1 cellular context compared by ENCODE assay signal in the genomic region with DNA sequence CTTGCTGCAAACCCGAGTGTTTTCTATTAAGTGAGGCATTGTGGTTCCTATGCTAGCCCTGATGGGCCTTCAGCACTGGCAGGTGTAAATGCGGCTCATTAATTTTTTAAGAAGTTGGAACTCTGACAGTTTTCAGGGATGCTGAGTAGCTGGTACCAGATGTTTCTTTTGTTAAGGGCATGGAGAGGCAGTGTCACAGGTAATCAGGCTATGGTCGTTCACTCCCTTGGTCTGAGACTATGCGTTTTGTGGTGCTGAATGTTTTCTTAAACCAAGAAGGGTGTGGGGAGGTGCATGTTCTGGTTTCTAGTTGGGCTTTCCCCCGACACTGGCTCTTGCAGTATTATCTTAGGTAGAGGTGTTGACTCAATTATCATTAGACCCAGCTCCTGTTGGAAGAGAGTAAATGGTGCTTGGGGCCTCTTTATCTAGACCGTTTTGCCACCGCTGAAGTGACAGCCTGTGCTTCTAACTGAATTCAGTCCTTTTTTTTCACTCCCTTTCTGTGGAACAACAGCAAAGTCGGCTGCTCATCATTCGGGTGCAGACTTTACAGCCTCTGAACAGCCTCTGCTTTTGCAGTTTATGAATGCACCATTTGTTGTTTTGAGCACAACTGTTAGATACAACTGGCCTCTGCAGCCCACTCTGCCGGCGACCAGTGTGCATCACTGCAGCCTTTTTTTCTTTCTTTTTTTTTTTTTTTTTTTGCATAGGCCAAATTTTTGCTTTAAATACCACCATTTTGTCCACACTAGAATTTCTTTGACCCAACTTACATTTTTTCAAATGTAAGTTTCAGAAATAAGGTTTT.
TF ChIP-seq lines count a peak whose summit lies in the region.

No MANE protein-coding gene starts in this region.

TF ChIP-seq in GM23338, 12 proteins besides CTCF, POLR2A, EP300 and RAD21 (continued from another document):
- TF ChIP-seq, protein P1, sequence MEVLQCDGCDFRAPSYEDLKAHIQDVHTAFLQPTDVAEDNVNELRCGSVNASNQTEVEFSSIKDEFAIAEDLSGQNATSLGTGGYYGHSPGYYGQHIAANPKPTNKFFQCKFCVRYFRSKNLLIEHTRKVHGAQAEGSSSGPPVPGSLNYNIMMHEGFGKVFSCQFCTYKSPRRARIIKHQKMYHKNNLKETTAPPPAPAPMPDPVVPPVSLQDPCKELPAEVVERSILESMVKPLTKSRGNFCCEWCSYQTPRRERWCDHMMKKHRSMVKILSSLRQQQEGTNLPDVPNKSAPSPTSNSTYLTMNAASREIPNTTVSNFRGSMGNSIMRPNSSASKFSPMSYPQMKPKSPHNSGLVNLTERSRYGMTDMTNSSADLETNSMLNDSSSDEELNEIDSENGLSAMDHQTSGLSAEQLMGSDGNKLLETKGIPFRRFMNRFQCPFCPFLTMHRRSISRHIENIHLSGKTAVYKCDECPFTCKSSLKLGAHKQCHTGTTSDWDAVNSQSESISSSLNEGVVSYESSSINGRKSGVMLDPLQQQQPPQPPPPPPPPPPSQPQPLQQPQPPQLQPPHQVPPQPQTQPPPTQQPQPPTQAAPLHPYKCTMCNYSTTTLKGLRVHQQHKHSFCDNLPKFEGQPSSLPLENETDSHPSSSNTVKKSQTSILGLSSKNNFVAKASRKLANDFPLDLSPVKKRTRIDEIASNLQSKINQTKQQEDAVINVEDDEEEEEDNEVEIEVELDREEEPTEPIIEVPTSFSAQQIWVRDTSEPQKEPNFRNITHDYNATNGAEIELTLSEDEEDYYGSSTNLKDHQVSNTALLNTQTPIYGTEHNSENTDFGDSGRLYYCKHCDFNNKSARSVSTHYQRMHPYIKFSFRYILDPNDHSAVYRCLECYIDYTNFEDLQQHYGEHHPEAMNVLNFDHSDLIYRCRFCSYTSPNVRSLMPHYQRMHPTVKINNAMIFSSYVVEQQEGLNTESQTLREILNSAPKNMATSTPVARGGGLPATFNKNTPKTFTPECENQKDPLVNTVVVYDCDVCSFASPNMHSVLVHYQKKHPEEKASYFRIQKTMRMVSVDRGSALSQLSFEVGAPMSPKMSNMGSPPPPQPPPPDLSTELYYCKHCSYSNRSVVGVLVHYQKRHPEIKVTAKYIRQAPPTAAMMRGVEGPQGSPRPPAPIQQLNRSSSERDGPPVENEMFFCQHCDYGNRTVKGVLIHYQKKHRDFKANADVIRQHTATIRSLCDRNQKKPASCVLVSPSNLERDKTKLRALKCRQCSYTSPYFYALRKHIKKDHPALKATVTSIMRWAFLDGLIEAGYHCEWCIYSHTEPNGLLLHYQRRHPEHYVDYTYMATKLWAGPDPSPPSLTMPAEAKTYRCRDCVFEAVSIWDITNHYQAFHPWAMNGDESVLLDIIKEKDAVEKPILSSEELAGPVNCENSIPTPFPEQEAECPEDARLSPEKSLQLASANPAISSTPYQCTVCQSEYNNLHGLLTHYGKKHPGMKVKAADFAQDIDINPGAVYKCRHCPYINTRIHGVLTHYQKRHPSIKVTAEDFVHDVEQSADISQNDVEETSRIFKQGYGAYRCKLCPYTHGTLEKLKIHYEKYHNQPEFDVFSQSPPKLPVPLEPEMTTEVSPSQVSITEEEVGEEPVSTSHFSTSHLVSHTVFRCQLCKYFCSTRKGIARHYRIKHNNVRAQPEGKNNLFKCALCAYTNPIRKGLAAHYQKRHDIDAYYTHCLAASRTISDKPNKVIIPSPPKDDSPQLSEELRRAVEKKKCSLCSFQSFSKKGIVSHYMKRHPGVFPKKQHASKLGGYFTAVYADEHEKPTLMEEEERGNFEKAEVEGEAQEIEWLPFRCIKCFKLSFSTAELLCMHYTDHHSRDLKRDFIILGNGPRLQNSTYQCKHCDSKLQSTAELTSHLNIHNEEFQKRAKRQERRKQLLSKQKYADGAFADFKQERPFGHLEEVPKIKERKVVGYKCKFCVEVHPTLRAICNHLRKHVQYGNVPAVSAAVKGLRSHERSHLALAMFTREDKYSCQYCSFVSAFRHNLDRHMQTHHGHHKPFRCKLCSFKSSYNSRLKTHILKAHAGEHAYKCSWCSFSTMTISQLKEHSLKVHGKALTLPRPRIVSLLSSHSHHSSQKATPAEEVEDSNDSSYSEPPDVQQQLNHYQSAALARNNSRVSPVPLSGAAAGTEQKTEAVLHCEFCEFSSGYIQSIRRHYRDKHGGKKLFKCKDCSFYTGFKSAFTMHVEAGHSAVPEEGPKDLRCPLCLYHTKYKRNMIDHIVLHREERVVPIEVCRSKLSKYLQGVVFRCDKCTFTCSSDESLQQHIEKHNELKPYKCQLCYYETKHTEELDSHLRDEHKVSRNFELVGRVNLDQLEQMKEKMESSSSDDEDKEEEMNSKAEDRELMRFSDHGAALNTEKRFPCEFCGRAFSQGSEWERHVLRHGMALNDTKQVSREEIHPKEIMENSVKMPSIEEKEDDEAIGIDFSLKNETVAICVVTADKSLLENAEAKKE (CRISPR knock-in tag; IDR thresholded peaks at IDR 0.05): no peak
